ENCODE assay signal across 8 cellular contexts in the genomic region with DNA sequence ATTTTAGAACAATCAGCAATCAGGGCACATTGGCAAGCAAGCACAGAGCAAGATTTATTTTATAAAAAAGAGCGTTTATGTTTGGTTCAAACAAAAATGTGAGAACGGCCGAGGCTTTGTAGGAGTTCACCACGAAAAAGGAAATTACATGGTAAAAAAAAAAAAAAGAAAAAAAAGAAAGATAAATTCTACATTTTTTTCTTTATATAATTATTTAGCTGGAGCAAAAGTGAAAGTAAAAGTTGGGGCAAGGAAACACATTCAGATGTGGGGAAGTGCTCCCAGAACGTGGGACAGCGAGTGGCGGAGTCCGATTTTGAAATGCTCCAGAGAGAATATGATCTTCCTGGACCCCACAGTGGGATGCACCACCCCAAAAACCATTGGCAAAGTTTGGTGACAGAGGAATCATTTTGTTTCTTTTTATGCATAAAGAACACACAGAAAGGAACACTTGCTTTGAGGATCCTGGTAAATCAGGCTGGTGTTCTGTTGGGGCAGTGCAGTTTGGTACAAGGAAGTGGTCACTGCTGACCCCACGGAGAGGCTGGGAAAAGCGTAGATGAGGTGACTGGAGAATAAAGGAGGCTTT. TPM values are rescaled to one million over a fixed set of nuclear protein-coding genes. Genes with fewer than 3 reads are reported as not detected.
DNase-seq lines count a peak whose midpoint lies in the region; ATAC-seq, FAIRE-seq and TF ChIP-seq lines count a peak whose summit lies in the region.

No MANE protein-coding gene starts in this region.

- H3K27me3 ChIP-seq in keratinocyte (ENCODE audit: control insufficient read depth, extremely low read depth, insufficient read depth, low read length) (no peaks in the 10 kb centered on the region), thoracic aorta (replicated peaks; ENCODE audit: insufficient read depth) (no peaks in the 10 kb centered on the region)

- no peaks in the 10 kb centered on the region for H3K9me1 ChIP-seq in keratinocyte (ENCODE audit: control insufficient read depth, extremely low read depth, insufficient read depth, low read length)

- peak overlapping the region; percentile 92 for H3K4me3 Mint-ChIP-seq in activated naive CD8-positive, alpha-beta T cell treated with anti-CD3 and anti-CD28 coated beads, Interleukin-2, amount 50 U/mL, for 24 hours

- H4K20me1 ChIP-seq in keratinocyte (ENCODE audit: control insufficient read depth, extremely low read depth, insufficient read depth, low read length): no peaks in the 10 kb centered on the region

- H3K27me3 Mint-ChIP-seq in activated naive CD8-positive, alpha-beta T cell treated with anti-CD3 and anti-CD28 coated beads, Interleukin-2, amount 50 U/mL, for 24 hours: no peaks in the 10 kb centered on the region

- dilution Hi-C loops in keratinocyte (cut with MboI; ENCODE audit: extremely low pct_ligation_motif_present, low sequenced_read_pairs): no loop called here

- no peak for FAIRE-seq in keratinocyte (lab: Jason Lieb, UNC)

- H3K36me3 Mint-ChIP-seq in activated naive CD8-positive, alpha-beta T cell treated with anti-CD3 and anti-CD28 coated beads, Interleukin-2, amount 50 U/mL, for 24 hours (ENCODE audit: low read depth): peaks cover 3% of the 10 kb centered on the region

- H3K4me3 ChIP-seq in keratinocyte (ENCODE audit: control insufficient read depth in 2 of 3, extremely low read depth in 1 of 3, insufficient read depth in 2 of 3, low read depth in 1 of 3, low read length in 3 of 3) (peak overlapping the region; percentile 39 to 80 (median 75)), thoracic aorta (peak overlapping the region; percentile 74)

- ATAC-seq in activated naive CD8-positive, alpha-beta T cell treated with anti-CD3 and anti-CD28 coated beads, Interleukin-2, amount 50 U/mL, for 24 hours: no peak
- peak; percentile 43 for ATAC-seq in thoracic aorta (ENCODE audit: insufficient number of reproducible peaks, low FRiP score, low read depth)

- H3K4me1 Mint-ChIP-seq in activated naive CD8-positive, alpha-beta T cell treated with anti-CD3 and anti-CD28 coated beads, Interleukin-2, amount 50 U/mL, for 24 hours: peaks cover 51% of the 10 kb centered on the region

- DNase-seq in HuH-7 (ENCODE audit: low spot score) (peak; percentile 11), keratinocyte (ENCODE audit: low read depth, low spot score) (no peak), thoracic aorta (ENCODE audit: low spot score) (no peak), NCI-H2029 treated with DMSO at 0.1 percent for 48 hours (lab: John Stamatoyannopoulos, UW) (no peak), NCI-H1092 (lab: John Stamatoyannopoulos, UW) (no peak), RPMI8226 (no peak)
- DNase-seq in activated naive CD8-positive, alpha-beta T cell treated with anti-CD3 and anti-CD28 coated beads, Interleukin-2, amount 50 U/mL, for 24 hours: peak; percentile 23

- H3K9ac ChIP-seq in keratinocyte (ENCODE audit: control insufficient read depth, extremely low read depth, insufficient read depth, low read length): peak overlapping the region; percentile 84

- H3K9me3 Mint-ChIP-seq in activated naive CD8-positive, alpha-beta T cell treated with anti-CD3 and anti-CD28 coated beads, Interleukin-2, amount 50 U/mL, for 24 hours: no peaks in the 10 kb centered on the region

- H3K36me3 ChIP-seq in keratinocyte (ENCODE audit: control insufficient read depth in 2 of 2, extremely low read depth in 1 of 2, insufficient read depth in 2 of 2, low read length in 2 of 2) (no peaks in the 10 kb centered on the region), thoracic aorta (no peaks in the 10 kb centered on the region)

- peak overlapping the region; percentile 92 for H2AFZ ChIP-seq in keratinocyte (ENCODE audit: control insufficient read depth, low read length)

- H3K9me3 ChIP-seq in keratinocyte (ENCODE audit: control insufficient read depth, low read depth, low read length) (no peaks in the 10 kb centered on the region), thoracic aorta (no peaks in the 10 kb centered on the region)

- TF ChIP-seq CTCF in 22Rv1 (IDR thresholded peaks at IDR 0.05): no peak
- no peak for TF ChIP-seq CTCF in keratinocyte (optimal IDR thresholded peaks at IDR 0.05 in 1 of 3, IDR thresholded peaks at IDR 0.05 in 1 of 3, conservative IDR thresholded peaks at IDR 0.05 in 1 of 3; ENCODE audit: extremely low read depth in 1 of 3, insufficient read depth in 2 of 3, low read length in 3 of 3)
- no peak for TF ChIP-seq CTCF in thoracic aorta (IDR thresholded peaks at IDR 0.05)

- H3K4me1 ChIP-seq in keratinocyte (ENCODE audit: control insufficient read depth, extremely low read depth, insufficient read depth, low read length) (peaks cover 8% of the 10 kb centered on the region), thoracic aorta (ENCODE audit: control insufficient read depth in 1 of 2, low read depth in 2 of 2) (peaks cover 3 to 20% of the 10 kb centered on the region in 2 donors)

- peak overlapping the region; percentile 96 for H3K27ac Mint-ChIP-seq in activated naive CD8-positive, alpha-beta T cell treated with anti-CD3 and anti-CD28 coated beads, Interleukin-2, amount 50 U/mL, for 24 hours

- peak overlapping the region; percentile 94 for H3K4me2 ChIP-seq in keratinocyte (ENCODE audit: control insufficient read depth, extremely low read depth, insufficient read depth, low read depth, low read length)

- H3K27ac ChIP-seq in 22Rv1 (peak overlapping the region; percentile 63), keratinocyte (ENCODE audit: control insufficient read depth, insufficient read depth, low read length) (peak overlapping the region; percentile 86), thoracic aorta (peak overlapping the region; percentile 12 to 57)

- peaks cover 8% of the 10 kb centered on the region for H3K79me2 ChIP-seq in keratinocyte (ENCODE audit: control insufficient read depth, insufficient read depth, low read length)

RNA-seq across cellular contexts. Expression of a gene that starts 16.3 kb away (rescaled TPM):
- 231 to 359 TPM (median 273 TPM) in 3 replicates for polyA plus RNA-seq in keratinocyte
- polyA plus RNA-seq in keratinocyte (2011; ENCODE audit: low read depth): 54.8 TPM
- 250 and 373 TPM in 2 replicates for polyA plus RNA-seq in keratinocyte (2011; cell fraction: cytosol; rRNA removed)
- polyA plus RNA-seq in keratinocyte (2011; cell fraction: nucleus; rRNA removed): 111 and 123 TPM in 2 replicates
- 182 and 202 TPM in 2 replicates for polyA plus RNA-seq in keratinocyte (2012; ENCODE audit: low replicate concordance)
- 44.7 to 124 TPM (median 120 TPM) in 3 replicates for polyA minus RNA-seq in keratinocyte
- polyA minus RNA-seq in keratinocyte (2011; cell fraction: cytosol; rRNA and poly(A)+ RNA removed): 90.0 TPM
- 15.3 and 30.9 TPM in 2 replicates for polyA minus RNA-seq in keratinocyte (2011; cell fraction: nucleus; rRNA and poly(A)+ RNA removed)
- total RNA-seq in thoracic aorta: 100 to 1,000 TPM in 1 of 2 donors, 10 to 100 TPM in 1; 97.0 to 130 TPM

Comparison
In these comparisons a context has a peak if more than half of its experiments do, and no peak if none do; other contexts are left out.
1. H3K27ac ChIP-seq: peak in every context shown above with its lines; median percentile 86 in keratinocyte; 63 in 22Rv1; 34 in thoracic aorta.
2. DNase-seq: peak in HuH-7 (single experiment) and activated naive CD8-positive, alpha-beta T cell treated with anti-CD3 and anti-CD28 coated beads, Interleukin-2, amount 50 U/mL, for 24 hours (single experiment); none in keratinocyte (single experiment), thoracic aorta (single experiment), NCI-H2029 treated with DMSO at 0.1 percent for 48 hours (single experiment), NCI-H1092 (single experiment) and RPMI8226 (single experiment).